ENCODE assay signal across 1 cellular context in genomic region chr2:38095996-38096861, GRCh38.
TF ChIP-seq lines count a peak whose summit lies in the region.

No MANE protein-coding gene starts in this region.

TF ChIP-seq in HEK293, 187 proteins besides CTCF, POLR2A, EP300 and RAD21 (continued from another document and continues in another):
- no peak for TF ChIP-seq PRDM2 (tag by site-specific recombination; IDR thresholded peaks at IDR 0.05; ENCODE audit: borderline replicate concordance)
- no peak; the same call in 1 of the 2 replicates for TF ChIP-seq BCL11A (tag by site-specific recombination; IDR thresholded peaks at IDR 0.05; ENCODE audit: low read depth)
- TF ChIP-seq ZNF654 (tag by site-specific recombination; IDR thresholded peaks at IDR 0.05; ENCODE audit: low read depth), result no peak
- no peak for TF ChIP-seq ZNF610 (tag by site-specific recombination; IDR thresholded peaks at IDR 0.05; ENCODE audit: borderline replicate concordance)
- TF ChIP-seq ZNF555 (tag by site-specific recombination; conservative IDR thresholded peaks at IDR 0.05), result no peak
- TF ChIP-seq ZNF621 (tag by site-specific recombination; IDR thresholded peaks at IDR 0.05), result no peak
- TF ChIP-seq ZNF140 (tag by site-specific recombination; IDR thresholded peaks at IDR 0.05), result no peak
- TF ChIP-seq ZNF174 (tag by site-specific recombination; IDR thresholded peaks at IDR 0.05), result no peak
- no peak for TF ChIP-seq ZNF202 (tag by site-specific recombination; IDR thresholded peaks at IDR 0.05; ENCODE audit: borderline replicate concordance)
- no peak for TF ChIP-seq ZBTB26 (tag by site-specific recombination; optimal IDR thresholded peaks at IDR 0.05)
- no peak for TF ChIP-seq RBAK (tag by site-specific recombination; IDR thresholded peaks at IDR 0.05)
- TF ChIP-seq ZNF138 (tag by site-specific recombination; IDR thresholded peaks at IDR 0.05; ENCODE audit: borderline replicate concordance), result no peak
- no peak for TF ChIP-seq ZNF280C (tag by site-specific recombination; IDR thresholded peaks at IDR 0.05)
- no peak for TF ChIP-seq ZNF645 (tag by site-specific recombination; IDR thresholded peaks at IDR 0.05)
- no peak for TF ChIP-seq ZNF701 (tag by site-specific recombination; IDR thresholded peaks at IDR 0.05)
- TF ChIP-seq ZNF518A (tag by site-specific recombination; conservative IDR thresholded peaks at IDR 0.05; ENCODE audit: low read depth), result 0 out of 2 replicates have a peak, but pooled peaks have one; percentile 14
- no peak for TF ChIP-seq ZNF514 (tag by site-specific recombination; IDR thresholded peaks at IDR 0.05)
- TF ChIP-seq ZNF184 (tag by site-specific recombination; IDR thresholded peaks at IDR 0.05), result no peak
- no peak for TF ChIP-seq ZFP41 (tag by site-specific recombination; IDR thresholded peaks at IDR 0.05; ENCODE audit: borderline replicate concordance)
- no peak for TF ChIP-seq HOXC10 (CRISPR knock-in tag; IDR thresholded peaks at IDR 0.05)
- TF ChIP-seq SP3 (tag by site-specific recombination; IDR thresholded peaks at IDR 0.05), result peak; percentile 63; the same call in 1 of the 2 replicates
- TF ChIP-seq ZNF510 (tag by site-specific recombination; IDR thresholded peaks at IDR 0.05; ENCODE audit: insufficient replicate concordance), result no peak
- no peak for TF ChIP-seq ZNF350 (tag by site-specific recombination; IDR thresholded peaks at IDR 0.05)
- 0 out of 2 replicates have a peak, but pooled peaks have one; percentile 30 for TF ChIP-seq ZNF596 (tag by site-specific recombination; IDR thresholded peaks at IDR 0.05)
- TF ChIP-seq ZNF585B (tag by site-specific recombination; IDR thresholded peaks at IDR 0.05), result no peak
- TF ChIP-seq KLF1 (tag by site-specific recombination; IDR thresholded peaks at IDR 0.05), result peak; percentile 88
- TF ChIP-seq ZNF341 (tag by site-specific recombination; IDR thresholded peaks at IDR 0.05; ENCODE audit: low read depth), result peak; percentile 72; the same call in 1 of the 2 replicates
- no peak for TF ChIP-seq ZNF354C (tag by site-specific recombination; IDR thresholded peaks at IDR 0.05; ENCODE audit: borderline replicate concordance, low read depth)
- no peak for TF ChIP-seq ZNF16 (tag by site-specific recombination; IDR thresholded peaks at IDR 0.05; ENCODE audit: low read depth)
- TF ChIP-seq ZBTB49 (tag by site-specific recombination; IDR thresholded peaks at IDR 0.05; ENCODE audit: low read depth), result no peak
- TF ChIP-seq ZSCAN5A (tag by site-specific recombination; IDR thresholded peaks at IDR 0.05), result no peak
- TF ChIP-seq ZNF416 (tag by site-specific recombination; IDR thresholded peaks at IDR 0.05), result no peak
- no peak for TF ChIP-seq ZNF488 (tag by site-specific recombination; IDR thresholded peaks at IDR 0.05)
- no peak for TF ChIP-seq ZNF10 (tag by site-specific recombination; IDR thresholded peaks at IDR 0.05)
- no peak for TF ChIP-seq ZNF324 (tag by site-specific recombination; IDR thresholded peaks at IDR 0.05)
- no peak for TF ChIP-seq ZNF362 (tag by site-specific recombination; IDR thresholded peaks at IDR 0.05)
- no peak for TF ChIP-seq ZNF658 (tag by site-specific recombination; IDR thresholded peaks at IDR 0.05)
- no peak for TF ChIP-seq ZNF302 (tag by site-specific recombination; IDR thresholded peaks at IDR 0.05; ENCODE audit: low read depth)
- TF ChIP-seq KLF8 (tag by site-specific recombination; IDR thresholded peaks at IDR 0.05), result peak; percentile 71
